In the genomic region with DNA sequence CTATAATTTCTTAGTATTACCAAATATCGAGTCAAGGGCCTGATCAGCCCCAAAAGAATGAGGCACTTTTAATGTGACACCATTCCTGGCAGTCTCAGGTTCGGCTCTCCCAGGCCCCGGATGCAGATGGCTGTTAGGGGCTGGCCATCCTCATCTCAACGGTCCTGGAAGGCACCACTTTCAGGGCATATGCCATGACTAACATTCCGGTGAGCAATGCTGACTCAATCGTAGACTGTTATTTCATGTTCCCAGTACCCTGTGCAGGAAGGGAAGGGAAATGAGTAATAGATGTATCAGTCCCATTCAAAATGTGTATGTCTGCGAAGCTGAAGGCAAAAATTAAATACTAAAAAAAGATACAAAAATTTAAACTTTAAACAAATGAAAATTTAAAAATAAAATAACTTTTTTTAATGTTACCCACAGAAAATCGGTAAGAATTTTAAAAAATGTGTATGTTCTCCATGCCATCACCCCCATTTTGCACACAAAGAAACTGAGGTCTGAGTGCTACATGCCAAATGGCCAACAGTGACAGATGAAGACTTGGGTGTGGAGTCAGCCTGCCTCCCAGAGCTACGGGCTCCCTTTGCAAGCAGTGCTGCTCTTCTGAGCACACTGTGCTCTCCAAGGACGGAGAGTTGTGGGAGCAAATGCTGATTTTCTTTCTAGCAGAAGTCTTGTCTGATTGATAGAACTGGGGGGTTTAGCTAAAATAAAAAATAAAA, we compare ENCODE assay signal across 8 cellular contexts.
DNase-seq lines count a peak whose midpoint lies in the region; ATAC-seq and TF ChIP-seq lines count a peak whose summit lies in the region.

No MANE protein-coding gene starts in this region.

- H3K79me2 ChIP-seq in HCT116 (ENCODE audit: insufficient read depth, low read length), result no peaks in the 10 kb centered on the region

- DNase-seq in AG08395 (ENCODE audit: low spot score) (peak; percentile 92), HCT116 (ENCODE audit: low read depth, low spot score) (peak; percentile 95), UCSD-AML1 (lab: John Stamatoyannopoulos, UW; ENCODE audit: unreplicated experiment) (peak; percentile 41), fibroblast of villous mesenchyme (ENCODE audit: low read depth) (peak; percentile 90), substantia nigra (lab: John Stamatoyannopoulos, UW) (peak in 10 of 49 donors; percentile 23 to 74 (median 43)), NOMO-1 treated with dmso at 0.1 percent for 144 hours (lab: John Stamatoyannopoulos, UW; ENCODE audit: unreplicated experiment) (no peak), GM19240 (ENCODE audit: insufficient read length, low spot score) (no peak)

- H3K27me3 ChIP-seq in HCT116 (ENCODE audit: insufficient read depth, low read length), result no peaks in the 10 kb centered on the region

- no peaks in the 10 kb centered on the region for H3K36me3 ChIP-seq in HCT116 (ENCODE audit: control insufficient read depth in 1 of 2, insufficient read depth in 2 of 2, low read length in 2 of 2)

- BruUV-seq in HCT116 (replicated peaks; lab: Mats Ljungman, UMichigan), result no TSS peak

- POLR2A ChIA-PET in HCT116 (lab: Charles Lee), result interaction anchor here (0.6 to 1.0 kb wide), 4 partner anchors 9 to 212 kb away, joined by 3 to 5 read pairs (median 4); no protein-coding TSS in a partner anchor

- no peaks in the 10 kb centered on the region for H4K20me1 ChIP-seq in HCT116 (ENCODE audit: insufficient read depth)

- intact Hi-C loops in HCT116 (cut with micrococcal nuclease), result loop anchor here (1.0 to 10.0 kb wide), 3 partner anchors 154 to 682 kb away; a partner anchor contains a TSS

- ATAC-seq in HCT116, result peak; percentile 85
- ATAC-seq in HG02938 (IDR thresholded peaks at IDR 0.05; ENCODE audit: unreplicated experiment), result no peak

- H3K9me2 ChIP-seq in HCT116 (ENCODE audit: insufficient read depth), result no peaks in the 10 kb centered on the region

- H3K27ac ChIP-seq in HCT116 (ENCODE audit: low read depth, low read length), result peak overlapping the region; percentile 93
- H3K27ac ChIP-seq in substantia nigra (ENCODE audit: low read depth, low read length, poor library complexity, severe bottlenecking), result peak overlapping the region; percentile 53

- no peak for TF ChIP-seq RAD21 in HCT116 (IDR thresholded peaks at IDR 0.05; ENCODE audit: low read depth)

- CTCF ChIA-PET in HCT116 (lab: Charles Lee), result interaction anchor here (0.8 to 2.4 kb wide), 6 partner anchors 101 to 512 kb away, joined by 3 to 16 read pairs (median 6); no protein-coding TSS in a partner anchor

- TF ChIP-seq POLR2A in HCT116 (IDR thresholded peaks at IDR 0.05; ENCODE audit: borderline replicate concordance, extremely low read depth, insufficient read depth, insufficient read length), result no peak

- H3K9ac ChIP-seq in HCT116 (ENCODE audit: low read length), result peak overlapping the region; percentile 50

- no peaks in the 10 kb centered on the region for H3K9me3 ChIP-seq in HCT116 (ENCODE audit: control insufficient read depth in 1 of 2, insufficient read depth in 1 of 2, low read depth in 1 of 2, low read length in 2 of 2)

- TF ChIP-seq CTCF in HCT116 (IDR thresholded peaks at IDR 0.05 in 2 of 3, conservative IDR thresholded peaks at IDR 0.05 in 1 of 3; ENCODE audit: borderline replicate concordance in 1 of 3, insufficient read depth in 1 of 3, low read depth in 2 of 3, low read length in 2 of 3) (no peak), fibroblast of villous mesenchyme (IDR thresholded peaks at IDR 0.05; ENCODE audit: insufficient read depth, low read depth, low read length) (no peak)

- RAD21 ChIA-PET in HCT116 (lab: Charles Lee; ENCODE audit: low non-redundant PET in 1 of 2, low total read pairs in 2 of 2, uncharacterized antibody in 2 of 2, unreplicated experiment in 2 of 2), result no interaction called here

- H3K4me2 ChIP-seq in HCT116 (ENCODE audit: low read length), result peak overlapping the region; percentile 78

- H3K4me1 ChIP-seq in HCT116 (ENCODE audit: control insufficient read depth in 1 of 2, insufficient read depth in 2 of 2, low read length in 2 of 2), result peaks cover 33 to 56% of the 10 kb centered on the region in 2 experiments

- H3K4me3 ChIP-seq in HCT116 (replicated peaks in 1 of 2; ENCODE audit: low read depth in 1 of 2, low read length in 2 of 2) (peak overlapping the region; percentile 24 to 28), fibroblast of villous mesenchyme (ENCODE audit: low read depth, low read length) (peak overlapping the region; percentile 12)

- H2AFZ ChIP-seq in HCT116 (ENCODE audit: low read depth, low read length, poor library complexity, severe bottlenecking), result peak overlapping the region; percentile 89

TF ChIP-seq in HCT116, 20 proteins besides CTCF, POLR2A, EP300 and RAD21:
- TF ChIP-seq TCF7L2 (IDR thresholded peaks at IDR 0.05; ENCODE audit: borderline replicate concordance, extremely low read depth, insufficient read depth, insufficient read length), result peak; percentile 22
- TF ChIP-seq SRF (IDR thresholded peaks at IDR 0.05; ENCODE audit: low read depth), result peak; percentile 79; the same call in 1 of the 2 replicates
- TF ChIP-seq JUND (IDR thresholded peaks at IDR 0.05), result peak; percentile 94
- no peak for TF ChIP-seq ZNF274 (IDR thresholded peaks at IDR 0.05; ENCODE audit: low read depth, low read length)
- TF ChIP-seq EGR1 (IDR thresholded peaks at IDR 0.05; ENCODE audit: low read depth), result no peak
- TF ChIP-seq EZH2 (IDR thresholded peaks at IDR 0.05), result no peak
- TF ChIP-seq EZH2phosphoT487 (IDR thresholded peaks at IDR 0.05; ENCODE audit: borderline replicate concordance), result no peak
- TF ChIP-seq, protein P1, sequence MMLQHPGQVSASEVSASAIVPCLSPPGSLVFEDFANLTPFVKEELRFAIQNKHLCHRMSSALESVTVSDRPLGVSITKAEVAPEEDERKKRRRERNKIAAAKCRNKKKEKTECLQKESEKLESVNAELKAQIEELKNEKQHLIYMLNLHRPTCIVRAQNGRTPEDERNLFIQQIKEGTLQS (IDR thresholded peaks at IDR 0.05), result peak; percentile 66
- TF ChIP-seq, protein P2, sequence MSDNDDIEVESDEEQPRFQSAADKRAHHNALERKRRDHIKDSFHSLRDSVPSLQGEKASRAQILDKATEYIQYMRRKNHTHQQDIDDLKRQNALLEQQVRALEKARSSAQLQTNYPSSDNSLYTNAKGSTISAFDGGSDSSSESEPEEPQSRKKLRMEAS (IDR thresholded peaks at IDR 0.05), result peak; percentile 88
- TF ChIP-seq YY1 (IDR thresholded peaks at IDR 0.05; ENCODE audit: extremely low read depth, insufficient replicate concordance, low read depth, low read length), result peak; percentile 37
- peak; percentile 56; the same call in 1 of the 2 replicates for TF ChIP-seq POLR2AphosphoS5 (IDR thresholded peaks at IDR 0.05; ENCODE audit: low read depth, low read length)
- TF ChIP-seq, protein P3, sequence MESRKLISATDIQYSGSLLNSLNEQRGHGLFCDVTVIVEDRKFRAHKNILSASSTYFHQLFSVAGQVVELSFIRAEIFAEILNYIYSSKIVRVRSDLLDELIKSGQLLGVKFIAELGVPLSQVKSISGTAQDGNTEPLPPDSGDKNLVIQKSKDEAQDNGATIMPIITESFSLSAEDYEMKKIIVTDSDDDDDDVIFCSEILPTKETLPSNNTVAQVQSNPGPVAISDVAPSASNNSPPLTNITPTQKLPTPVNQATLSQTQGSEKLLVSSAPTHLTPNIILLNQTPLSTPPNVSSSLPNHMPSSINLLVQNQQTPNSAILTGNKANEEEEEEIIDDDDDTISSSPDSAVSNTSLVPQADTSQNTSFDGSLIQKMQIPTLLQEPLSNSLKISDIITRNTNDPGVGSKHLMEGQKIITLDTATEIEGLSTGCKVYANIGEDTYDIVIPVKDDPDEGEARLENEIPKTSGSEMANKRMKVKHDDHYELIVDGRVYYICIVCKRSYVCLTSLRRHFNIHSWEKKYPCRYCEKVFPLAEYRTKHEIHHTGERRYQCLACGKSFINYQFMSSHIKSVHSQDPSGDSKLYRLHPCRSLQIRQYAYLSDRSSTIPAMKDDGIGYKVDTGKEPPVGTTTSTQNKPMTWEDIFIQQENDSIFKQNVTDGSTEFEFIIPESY (IDR thresholded peaks at IDR 0.05; ENCODE audit: extremely low read depth, insufficient replicate concordance, low read length), result no peak
- no peak for TF ChIP-seq ELF1 (IDR thresholded peaks at IDR 0.05; ENCODE audit: borderline replicate concordance, low read depth)
- no peak for TF ChIP-seq SIN3A (IDR thresholded peaks at IDR 0.05; ENCODE audit: low read depth)
- peak; percentile 98 for TF ChIP-seq FOSL1 (IDR thresholded peaks at IDR 0.05; ENCODE audit: low read depth)
- TF ChIP-seq, protein P4, sequence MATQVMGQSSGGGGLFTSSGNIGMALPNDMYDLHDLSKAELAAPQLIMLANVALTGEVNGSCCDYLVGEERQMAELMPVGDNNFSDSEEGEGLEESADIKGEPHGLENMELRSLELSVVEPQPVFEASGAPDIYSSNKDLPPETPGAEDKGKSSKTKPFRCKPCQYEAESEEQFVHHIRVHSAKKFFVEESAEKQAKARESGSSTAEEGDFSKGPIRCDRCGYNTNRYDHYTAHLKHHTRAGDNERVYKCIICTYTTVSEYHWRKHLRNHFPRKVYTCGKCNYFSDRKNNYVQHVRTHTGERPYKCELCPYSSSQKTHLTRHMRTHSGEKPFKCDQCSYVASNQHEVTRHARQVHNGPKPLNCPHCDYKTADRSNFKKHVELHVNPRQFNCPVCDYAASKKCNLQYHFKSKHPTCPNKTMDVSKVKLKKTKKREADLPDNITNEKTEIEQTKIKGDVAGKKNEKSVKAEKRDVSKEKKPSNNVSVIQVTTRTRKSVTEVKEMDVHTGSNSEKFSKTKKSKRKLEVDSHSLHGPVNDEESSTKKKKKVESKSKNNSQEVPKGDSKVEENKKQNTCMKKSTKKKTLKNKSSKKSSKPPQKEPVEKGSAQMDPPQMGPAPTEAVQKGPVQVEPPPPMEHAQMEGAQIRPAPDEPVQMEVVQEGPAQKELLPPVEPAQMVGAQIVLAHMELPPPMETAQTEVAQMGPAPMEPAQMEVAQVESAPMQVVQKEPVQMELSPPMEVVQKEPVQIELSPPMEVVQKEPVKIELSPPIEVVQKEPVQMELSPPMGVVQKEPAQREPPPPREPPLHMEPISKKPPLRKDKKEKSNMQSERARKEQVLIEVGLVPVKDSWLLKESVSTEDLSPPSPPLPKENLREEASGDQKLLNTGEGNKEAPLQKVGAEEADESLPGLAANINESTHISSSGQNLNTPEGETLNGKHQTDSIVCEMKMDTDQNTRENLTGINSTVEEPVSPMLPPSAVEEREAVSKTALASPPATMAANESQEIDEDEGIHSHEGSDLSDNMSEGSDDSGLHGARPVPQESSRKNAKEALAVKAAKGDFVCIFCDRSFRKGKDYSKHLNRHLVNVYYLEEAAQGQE (IDR thresholded peaks at IDR 0.05; ENCODE audit: low read depth), result no peak
- peak; percentile 98 for TF ChIP-seq SP1 (IDR thresholded peaks at IDR 0.05; ENCODE audit: low read depth)
- peak; percentile 90 for TF ChIP-seq CEBPB (IDR thresholded peaks at IDR 0.05; ENCODE audit: low read depth)
- TF ChIP-seq ZFX (IDR thresholded peaks at IDR 0.05), result no peak
- peak; percentile 87 for TF ChIP-seq CBX3 (IDR thresholded peaks at IDR 0.05; ENCODE audit: low read depth)

Comparison
In these comparisons a context has a peak if more than half of its experiments do, and no peak if none do; other contexts are left out.
1. DNase-seq: peak in AG08395 (single experiment), HCT116 (single experiment), UCSD-AML1 (single experiment) and fibroblast of villous mesenchyme (single experiment); none in NOMO-1 treated with dmso at 0.1 percent for 144 hours (single experiment) and GM19240 (single experiment).